ENCODE assay signal across 8 cellular contexts in genomic region chr7:725223-726005, GRCh38. TPM values are rescaled to one million over a fixed set of nuclear protein-coding genes. Genes with fewer than 3 reads are reported as not detected.
A peak's percentile ranks its signal among the peaks of the same experiment; 100 is the strongest.
DNase-seq lines count a peak whose midpoint lies in the region; ATAC-seq and TF ChIP-seq lines count a peak whose summit lies in the region.

No MANE protein-coding gene starts in this region.

- H3K27me3 ChIP-seq in iPS-15b (ENCODE audit: control insufficient read depth, insufficient read depth, low read length): no peaks in the 10 kb centered on the region
- H3K27me3 ChIP-seq in transverse colon: no peaks in the 10 kb centered on the region

- POLR2A ChIA-PET in WTC11 (lab: Charles Lee): no interaction called here

- H3K4me3 ChIP-seq in iPS-15b (ENCODE audit: low read depth, low read length) (peak overlapping the region; percentile 92), transverse colon (no peak overlapping the region)

- H3K9me3 Mint-ChIP-seq in activated T-cell treated with anti-CD3 and anti-CD28 coated beads, Interleukin-2, amount 50 U/mL, for 4 hours: peaks cover 8% of the 10 kb centered on the region
- H3K9me3 Mint-ChIP-seq in WTC11: peaks cover 47% of the 10 kb centered on the region

- TF ChIP-seq EP300 in transverse colon (IDR thresholded peaks at IDR 0.05; ENCODE audit: low read depth): no peak

- CTCF ChIA-PET in WTC11 (lab: Charles Lee): no interaction called here

- no peak overlapping the region for H3K27ac ChIP-seq in transverse colon

- intact Hi-C loops in transverse colon (cut with DNase I; ENCODE audit: low total_unique reads): loop anchor here (1.0 to 10.0 kb wide), 2 partner anchors 57 to 211 kb away; partner anchors contain the start of gene PDGFA

- H3K9ac ChIP-seq in iPS-15b (ENCODE audit: low read depth, low read length): peak overlapping the region; percentile 94

- H3K4me1 ChIP-seq in iPS-15b (ENCODE audit: control insufficient read depth, insufficient read depth, low read length): peaks cover 4% of the 10 kb centered on the region
- peaks cover 0 to 27% (median 15%) of the 10 kb centered on the region in 4 donors for H3K4me1 ChIP-seq in transverse colon

- H3K27ac Mint-ChIP-seq in WTC11: no peak overlapping the region

- H3K36me3 ChIP-seq in iPS-15b (ENCODE audit: control insufficient read depth, insufficient read depth, low read length): peaks cover 16% of the 10 kb centered on the region
- peaks cover 0 to 3% (median 0%) of the 10 kb centered on the region in 4 donors for H3K36me3 ChIP-seq in transverse colon

- peaks cover 33% of the 10 kb centered on the region for H3K36me3 Mint-ChIP-seq in activated T-cell treated with anti-CD3 and anti-CD28 coated beads, Interleukin-2, amount 50 U/mL, for 4 hours (ENCODE audit: insufficient read depth)
- peaks cover 63% of the 10 kb centered on the region for H3K36me3 Mint-ChIP-seq in WTC11

- TF ChIP-seq CTCF in WTC11 (IDR thresholded peaks at IDR 0.05): no peak
- no peak for TF ChIP-seq CTCF in transverse colon (IDR thresholded peaks at IDR 0.05)

- peaks cover 20% of the 10 kb centered on the region for H3K4me1 Mint-ChIP-seq in activated T-cell treated with anti-CD3 and anti-CD28 coated beads, Interleukin-2, amount 50 U/mL, for 4 hours (ENCODE audit: low read depth)
- H3K4me1 Mint-ChIP-seq in WTC11: peaks cover 15% of the 10 kb centered on the region

- in situ Hi-C loops in transverse colon (cut with MboI; ENCODE audit: low pct_ligation_motif_present in 1 of 4, low pct_unique_long_range_greater_than_20kb in 1 of 4, low sequenced_read_pairs in 3 of 4): no loop called here

- H3K4me3 Mint-ChIP-seq in activated T-cell treated with anti-CD3 and anti-CD28 coated beads, Interleukin-2, amount 50 U/mL, for 4 hours: peak overlapping the region; percentile 85
- H3K4me3 Mint-ChIP-seq in WTC11: peak overlapping the region; percentile 62

- 86 to 91% methylated on average over 8 of the region's 8 CpGs for WGBS in transverse colon (ENCODE audit: low coverage in 1 of 2), 2 donors

- ATAC-seq in activated T-cell treated with anti-CD3 and anti-CD28 coated beads, Interleukin-2, amount 50 U/mL, for 4 hours: no peak
- no peak for ATAC-seq in WTC11
- ATAC-seq in GM18511 (IDR thresholded peaks at IDR 0.05; ENCODE audit: unreplicated experiment): no peak
- no peak for ATAC-seq in GM21423 (IDR thresholded peaks at IDR 0.05; ENCODE audit: unreplicated experiment)

- H3K27me3 Mint-ChIP-seq in activated T-cell treated with anti-CD3 and anti-CD28 coated beads, Interleukin-2, amount 50 U/mL, for 4 hours (ENCODE audit: low read depth): no peaks in the 10 kb centered on the region
- H3K27me3 Mint-ChIP-seq in WTC11 (ENCODE audit: low read depth): peaks cover 5% of the 10 kb centered on the region; the same call in 1 of the 2 replicates

- H3K9me3 ChIP-seq in iPS-15b (ENCODE audit: control insufficient read depth, insufficient read depth, low read length) (no peaks in the 10 kb centered on the region), transverse colon (no peaks in the 10 kb centered on the region)

- no peak for TF ChIP-seq POLR2A in transverse colon (IDR thresholded peaks at IDR 0.05)

- DNase-seq in activated T-cell treated with anti-CD3 and anti-CD28 coated beads, Interleukin-2, amount 50 U/mL, for 4 hours: no peak
- DNase-seq in activated T-cell treated with anti-CD3 and anti-CD28 coated beads for 4 hours: no peak
- DNase-seq in WTC11 (ENCODE audit: low spot score): no peak
- peak; percentile 8 for DNase-seq in stromal cell of bone marrow (ENCODE audit: low read depth)
- DNase-seq in transverse colon: no peak

TF ChIP-seq in WTC11, 78 proteins besides CTCF, POLR2A, EP300 and RAD21:
- TF ChIP-seq ZMAT4 (CRISPR knock-in tag; IDR thresholded peaks at IDR 0.05): no peak
- no peak for TF ChIP-seq FOXK1 (CRISPR knock-in tag; IDR thresholded peaks at IDR 0.05)
- TF ChIP-seq PRRX2 (CRISPR knock-in tag; IDR thresholded peaks at IDR 0.05): no peak
- TF ChIP-seq ZNF121 (CRISPR knock-in tag; IDR thresholded peaks at IDR 0.05): no peak

RNA-seq across cellular contexts. Expression of gene DNAAF5, which starts 1.1 kb away (rescaled TPM):
- 10 to 100 TPM; 52.3 to 69.3 (median 52.3) TPM for total RNA-seq in activated T-cell treated with anti-CD3 and anti-CD28 coated beads, Interleukin-2, amount 50 U/mL, for 4 hours
- total RNA-seq in WTC11 (2021) (55.5 to 62.2 TPM (median 56.0 TPM) in 3 replicates), transverse colon (10 to 100 TPM; 20.5 to 97.3 (median 34.6) TPM)

RNA-seq across cellular contexts. Expression of gene PRKAR1B, which starts 1.7 kb away (rescaled TPM):
- 10 to 100 TPM; 38.8 to 58.6 (median 49.9) TPM for total RNA-seq in activated T-cell treated with anti-CD3 and anti-CD28 coated beads, Interleukin-2, amount 50 U/mL, for 4 hours
- total RNA-seq in WTC11 (2021) (40.8 to 44.1 TPM (median 43.6 TPM) in 3 replicates), transverse colon (10 to 100 TPM; 15.7 to 53.9 (median 16.9) TPM)
